ENCODE assay signal across 24 cellular contexts in the genomic region with DNA sequence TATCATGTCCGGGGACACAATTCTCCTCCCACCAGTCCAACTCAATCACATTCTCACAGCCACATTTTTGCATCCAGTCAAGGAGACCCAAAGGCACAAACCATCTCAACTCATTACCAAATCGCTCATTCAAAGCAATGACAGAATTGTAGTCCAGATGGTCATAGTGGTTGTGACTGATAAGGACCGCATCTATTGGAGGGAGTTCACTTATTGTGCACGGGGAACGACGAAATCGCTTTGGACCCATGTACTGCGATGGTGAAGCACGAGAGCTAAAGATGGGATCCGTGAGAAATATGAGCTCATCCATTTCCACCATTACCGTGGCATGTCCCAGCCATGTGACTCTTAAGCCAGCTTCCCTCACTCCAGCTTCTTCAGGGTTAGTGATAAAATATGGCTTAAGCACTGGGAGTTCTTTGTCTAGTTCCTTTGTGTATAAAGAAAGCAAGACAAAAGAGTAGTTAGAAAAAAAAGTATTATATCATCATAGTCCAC.
"Had no signal": no experiment of that assay in that cellular context is flagged by ENCODE, and none has a peak within 500 bp of the region (broad histone marks: within the 10 kb centered on the region; RNA-seq: fewer than 3 reads in every experiment).

No MANE protein-coding gene starts in this region.

- H3K4me2 ChIP-seq: hepatocyte had no signal

- H2AFZ ChIP-seq: hepatocyte had no signal

- ATAC-seq: activated CD4-positive, alpha-beta T cell treated with anti-CD3 and anti-CD28 coated beads for 36 hours; gastroesophageal sphincter; left cardiac atrium; left ventricle myocardium superior; pancreas; stimulated activated memory B cell treated with anti-CD40 and anti-IgM and Interleukin-4, amounts not matched to agents 10 μg/mL and 1 μg/mL and 100 μg/mL, for 72 hours; stimulated activated naive CD8-positive, alpha-beta T cell treated with anti-CD3 and anti-CD28 coated beads, Interleukin-15, amount 100 ng/mL, for 72 hours had no signal

- H3K36me3 ChIP-seq: breast epithelium, pancreas, prostate gland had no signal

- H3K27me3 ChIP-seq: breast epithelium, gastroesophageal sphincter, hepatocyte, pancreas, sigmoid colon had no signal

- H3K27ac ChIP-seq: breast epithelium, gastroesophageal sphincter, hepatocyte, pancreas, prostate gland had no signal

- H3K9me3 ChIP-seq: breast epithelium, gastroesophageal sphincter, pancreas, prostate gland, sigmoid colon had no signal

- H3K4me3 ChIP-seq: breast epithelium, gastroesophageal sphincter, hepatocyte, pancreas, prostate gland, sigmoid colon had no signal

- DNase-seq: activated CD4-positive, alpha-beta T cell treated with anti-CD3 and anti-CD28 coated beads for 36 hours; activated CD4-positive, CD25-positive, alpha-beta regulatory T cell; activated effector memory CD4-positive, alpha-beta T cell treated with Interleukin-2 at 50 U/mL for 16 hours; activated naive CD4-positive, alpha-beta T cell treated with anti-CD3 and anti-CD28 coated beads for 36 hours; activated naive CD8-positive, alpha-beta T cell treated with anti-CD3 and anti-CD28 coated beads, Interleukin-2, amount 10 ng/mL, durations not matched to agents 7 days and 5 days; central memory CD4-positive, alpha-beta T cell; effector memory CD4-positive, alpha-beta T cell; islet precursor cell; left cardiac atrium; left ventricle myocardium superior; mammary epithelial cell; pancreas; sigmoid colon; small intestine; stimulated activated CD4-positive, alpha-beta T cell treated with anti-CD3 and anti-CD28 coated beads, Interleukin-4, amount 100 ng/mL, for 4 hours; stimulated activated CD8-positive, alpha-beta memory T cell treated with anti-CD3 and anti-CD28 coated beads, Interleukin-4, amount 100 ng/mL, for 48 hours; stimulated activated naive CD8-positive, alpha-beta T cell treated with anti-CD3 and anti-CD28 coated beads, Interleukin-15, amount 100 ng/mL, for 72 hours; T-helper 1 cell; trophoblast cell had no signal

- H3K4me1 ChIP-seq: breast epithelium, prostate gland, sigmoid colon had no signal
